ENCODE assay signal across 13 cellular contexts in genomic region chr2:120437604-120438000, GRCh38.
DNase-seq lines count a peak whose midpoint lies in the region; ATAC-seq, FAIRE-seq and TF ChIP-seq lines count a peak whose summit lies in the region.
"Had no signal": no experiment of that assay in that cellular context is flagged by ENCODE, and none has a peak within 500 bp of the region (broad histone marks: within the 10 kb centered on the region; RNA-seq: fewer than 3 reads in every experiment).

No MANE protein-coding gene starts in this region.

- DNase-seq in HepG2 (ENCODE audit: low spot score) (no peak), right lobe of liver (no peak), coronary artery (ENCODE audit: low spot score) (peak; percentile 26), osteoblast (ENCODE audit: insufficient read length, low spot score, missing footprints) (peak; percentile 58), ureter (ENCODE audit: low spot score) (no peak), mucosa of descending colon (no peak), substantia nigra (lab: John Stamatoyannopoulos, UW) (no peak)
- DNase-seq in CD4-positive, alpha-beta memory T cell = no peak
- DNase-seq: CD4-positive, alpha-beta T cell had no signal

- H3K36me3 Mint-ChIP-seq in CD4-positive, alpha-beta memory T cell = no peaks in the 10 kb centered on the region

- H3K4me2 ChIP-seq in HepG2 (ENCODE audit: low read depth, low read length) = no peak overlapping the region
- no peak overlapping the region for H3K4me2 ChIP-seq in osteoblast (ENCODE audit: insufficient read depth, low read length)

- H3K27me3 ChIP-seq in HepG2 (ENCODE audit: control insufficient read depth in 1 of 2, insufficient read depth in 2 of 2, low read length in 2 of 2) (peaks cover 25 to 80% of the 10 kb centered on the region in 2 experiments), right lobe of liver (no peaks in the 10 kb centered on the region), osteoblast (ENCODE audit: insufficient read depth, low read length) (peaks cover 23% of the 10 kb centered on the region)
- no peaks in the 10 kb centered on the region for H3K27me3 ChIP-seq in CD4-positive, alpha-beta memory T cell (ENCODE audit: insufficient read depth, low read length)

- FAIRE-seq in HepG2 (lab: Jason Lieb, UNC) = no peak
- FAIRE-seq: G401.6, HTR-8/SVneo had no signal

- TF ChIP-seq CTCF in HepG2 (CRISPR knock-in tag; IDR thresholded peaks at IDR 0.05) (no peak), right lobe of liver (IDR thresholded peaks at IDR 0.05) (no peak), coronary artery (IDR thresholded peaks at IDR 0.05) (no peak), osteoblast (IDR thresholded peaks at IDR 0.05; ENCODE audit: extremely low read depth, low read depth, low read length) (no peak), mucosa of descending colon (IDR thresholded peaks at IDR 0.05) (no peak)

- in situ Hi-C loops in HepG2 (cut with HindIII; ENCODE audit: extremely low pct_ligation_motif_present, low pct_unique_long_range_greater_than_20kb) = loop anchor here (5.0 kb wide), 1 partner anchor 95 kb away; no protein-coding TSS in a partner anchor

- WGBS in HepG2 (ENCODE audit: low lambda C conversion rate) = 56% methylated on average over 10 of the region's 10 CpGs
- WGBS in right lobe of liver (ENCODE audit: insufficient coverage, low coverage, low lambda C conversion rate, missing lambda C conversion rate) = no CpG with 5 or more reads among the region's 10 CpGs

- 0 out of 2 replicates have a peak, but pooled peaks cover 3% of the 10 kb centered on the region for H4K20me1 ChIP-seq in HepG2 (ENCODE audit: insufficient read depth, low read length)
- no peaks in the 10 kb centered on the region for H4K20me1 ChIP-seq in osteoblast (ENCODE audit: insufficient read depth, low read length)

- intact Hi-C loops in HepG2 (cut with micrococcal nuclease; ENCODE audit: unreplicated experiment) = loop anchor here (1.0 to 2.0 kb wide), 6 partner anchors 39 to 238 kb away; no protein-coding TSS in a partner anchor
- intact Hi-C loops in right lobe of liver (cut with DNase I) = loop anchor here (10.0 kb wide), 2 partner anchors 83 to 237 kb away; no protein-coding TSS in a partner anchor
- intact Hi-C loops in CD4-positive, alpha-beta memory T cell (cut with micrococcal nuclease) = no loop called here
- intact Hi-C loops in mucosa of descending colon (cut with DNase I, micrococcal nuclease) = no loop called here

- H3K4me3 Mint-ChIP-seq in CD4-positive, alpha-beta memory T cell = no peak overlapping the region
- H3K4me3 Mint-ChIP-seq: CD4-positive, alpha-beta T cell had no signal

- CTCF ChIA-PET in HepG2 (lab: Yijun Ruan, JAX; ENCODE audit: low intra/inter-chr PET ratio, low total read pairs) = interaction anchor here (1.1 to 3.5 kb wide), 11 partner anchors 38 to 242 kb away, joined by 3 to 39 read pairs (median 4); no protein-coding TSS in a partner anchor
- CTCF ChIA-PET in CD4-positive, alpha-beta memory T cell (lab: Charles Lee; ENCODE audit: partially characterized antibody) = interaction anchor here (1.2 kb wide), 1 partner anchor 94 kb away, joined by 3 read pairs; no protein-coding TSS in a partner anchor

- peaks cover 18 to 29% of the 10 kb centered on the region in 2 donors for H3K27me3 Mint-ChIP-seq in CD4-positive, alpha-beta memory T cell

- H2AFZ ChIP-seq in HepG2 (ENCODE audit: low read length) (no peak overlapping the region), osteoblast (ENCODE audit: low read length) (no peak overlapping the region)

- no peak for ATAC-seq in HepG2
- ATAC-seq in right lobe of liver = no peak
- ATAC-seq in mucosa of descending colon = no peak

- peaks cover 0 to 3% (median 1%) of the 10 kb centered on the region in 4 donors for H3K4me1 Mint-ChIP-seq in CD4-positive, alpha-beta memory T cell

- TF ChIP-seq EP300 in HepG2 (IDR thresholded peaks at IDR 0.05; ENCODE audit: low read depth in 2 of 2, low read length in 2 of 2) = no peak
- TF ChIP-seq EP300 in HepG2 (CRISPR knock-in tag; IDR thresholded peaks at IDR 0.05; ENCODE audit: borderline replicate concordance) = no peak

- no peak for TF ChIP-seq POLR2A in HepG2 (IDR thresholded peaks at IDR 0.05; ENCODE audit: insufficient read depth in 1 of 2, low read depth in 2 of 2, low read length in 2 of 2)
- TF ChIP-seq POLR2A in right lobe of liver (IDR thresholded peaks at IDR 0.05) = no peak

- H3K79me2 ChIP-seq in HepG2 (ENCODE audit: insufficient read depth, low read length) = no peaks in the 10 kb centered on the region
- H3K79me2 ChIP-seq in osteoblast (ENCODE audit: insufficient read depth, low read length) = no peaks in the 10 kb centered on the region

- H3K27ac ChIP-seq in HepG2 (ENCODE audit: extremely low read length, insufficient read depth, low read length) = no peak overlapping the region
- no peak overlapping the region for H3K27ac ChIP-seq in right lobe of liver
- no peak overlapping the region for H3K27ac ChIP-seq in coronary artery
- H3K27ac ChIP-seq in osteoblast (ENCODE audit: low read depth, low read length) = no peak overlapping the region
- no peak overlapping the region for H3K27ac ChIP-seq in CD4-positive, alpha-beta memory T cell (ENCODE audit: low read depth, low read length)
- H3K27ac ChIP-seq in substantia nigra (ENCODE audit: low read depth, low read length, poor library complexity, severe bottlenecking) = no peak overlapping the region
- H3K27ac ChIP-seq: 22Rv1; BLaER1 treated with 17β-estradiol and CSF1 and Interleukin-3, amounts not matched to agents 10 nM and 100 nM had no signal

- H3K4me1 ChIP-seq in HepG2 (ENCODE audit: insufficient read depth, low read length) (peaks cover 32% of the 10 kb centered on the region), right lobe of liver (peaks cover 0 to 9% (median 3%) of the 10 kb centered on the region in 4 donors), osteoblast (ENCODE audit: insufficient read depth, low read length) (peaks cover 6% of the 10 kb centered on the region), mucosa of descending colon (ENCODE audit: low read depth) (peaks cover 9% of the 10 kb centered on the region)
- peaks cover 3% of the 10 kb centered on the region for H3K4me1 ChIP-seq in CD4-positive, alpha-beta memory T cell (ENCODE audit: insufficient read depth, low read length)

- no peak overlapping the region for H3K4me3 ChIP-seq in HepG2 (replicated peaks in 1 of 3; ENCODE audit: insufficient read depth in 1 of 3, low read depth in 2 of 3, low read length in 3 of 3)
- no peak overlapping the region for H3K4me3 ChIP-seq in right lobe of liver
- no peak overlapping the region for H3K4me3 ChIP-seq in coronary artery
- H3K4me3 ChIP-seq in osteoblast (ENCODE audit: insufficient read depth, low read length) = no peak overlapping the region
- no peak overlapping the region for H3K4me3 ChIP-seq in CD4-positive, alpha-beta memory T cell (ENCODE audit: low read length in 2 of 2)
- H3K4me3 ChIP-seq in mucosa of descending colon = no peak overlapping the region
- H3K4me3 ChIP-seq: BLaER1 treated with 17β-estradiol and CSF1 and Interleukin-3, amounts not matched to agents 10 nM and 100 nM had no signal

- TF ChIP-seq RAD21 in HepG2 (CRISPR knock-in tag; IDR thresholded peaks at IDR 0.05) = no peak

- no TSS peak for BruUV-seq in HepG2 (replicated peaks; lab: Mats Ljungman, UMichigan)

- H3K36me3 ChIP-seq in HepG2 (replicated peaks in 1 of 2; ENCODE audit: control insufficient read depth in 1 of 2, insufficient read depth in 2 of 2, low read length in 2 of 2) (no peaks in the 10 kb centered on the region), right lobe of liver (no peaks in the 10 kb centered on the region), osteoblast (ENCODE audit: insufficient read depth, low read length) (no peaks in the 10 kb centered on the region), mucosa of descending colon (ENCODE audit: low read depth) (no peaks in the 10 kb centered on the region)
- H3K36me3 ChIP-seq in CD4-positive, alpha-beta memory T cell (ENCODE audit: insufficient read depth, low read length) = no peaks in the 10 kb centered on the region
- H3K36me3 ChIP-seq: BLaER1 treated with 17β-estradiol and CSF1 and Interleukin-3, amounts not matched to agents 10 nM and 100 nM had no signal

- no peak overlapping the region for H3K9ac ChIP-seq in HepG2 (ENCODE audit: insufficient read depth, low read depth, low read length)
- H3K9ac ChIP-seq: BLaER1 treated with 17β-estradiol and CSF1 and Interleukin-3, amounts not matched to agents 10 nM and 100 nM had no signal

- H3K27ac Mint-ChIP-seq in CD4-positive, alpha-beta memory T cell = no peak overlapping the region
- H3K27ac Mint-ChIP-seq: CD4-positive, alpha-beta T cell had no signal

- POLR2A ChIA-PET in HepG2 (lab: Yijun Ruan, JAX) = interaction anchor here (0.8 to 1.7 kb wide), 2 partner anchors 28 to 94 kb away, joined by 5 to 12 read pairs; no protein-coding TSS in a partner anchor
- POLR2A ChIA-PET in CD4-positive, alpha-beta memory T cell (lab: Charles Lee; ENCODE audit: partially characterized antibody) = no interaction called here

- no peaks in the 10 kb centered on the region for H3K9me3 ChIP-seq in HepG2 (ENCODE audit: low read length)
- H3K9me3 ChIP-seq in right lobe of liver = no peaks in the 10 kb centered on the region
- H3K9me3 ChIP-seq in osteoblast (ENCODE audit: low read depth, low read length) = no peaks in the 10 kb centered on the region
- H3K9me3 ChIP-seq in CD4-positive, alpha-beta memory T cell (ENCODE audit: control insufficient read depth in 1 of 2, low read length in 2 of 2) = no peaks in the 10 kb centered on the region
- no peaks in the 10 kb centered on the region for H3K9me3 ChIP-seq in mucosa of descending colon

- peaks cover 0 to 4% (median 0%) of the 10 kb centered on the region in 8 donors for H3K9me3 Mint-ChIP-seq in CD4-positive, alpha-beta memory T cell
- H3K9me3 Mint-ChIP-seq: CD4-positive, alpha-beta T cell had no signal

TF ChIP-seq in HepG2, 621 proteins besides CTCF, POLR2A, EP300 and RAD21 (continues in another document):
- no peak for TF ChIP-seq ZNF709 (CRISPR knock-in tag; IDR thresholded peaks at IDR 0.05)
- TF ChIP-seq ZNF263 (CRISPR knock-in tag; IDR thresholded peaks at IDR 0.05) = 0 out of 2 replicates have a peak, but pooled peaks have one; percentile 15
- 0 out of 2 replicates have a peak, but pooled peaks have one; percentile 0 for TF ChIP-seq THRA (CRISPR knock-in tag; IDR thresholded peaks at IDR 0.05; ENCODE audit: borderline replicate concordance)
- TF ChIP-seq ZNF296 (CRISPR knock-in tag; conservative IDR thresholded peaks at IDR 0.05) = 0 out of 2 replicates have a peak, but pooled peaks have one; percentile 3
- 0 out of 2 replicates have a peak, but pooled peaks have one; percentile 7 for TF ChIP-seq RXRA (CRISPR knock-in tag; IDR thresholded peaks at IDR 0.05)

Comparison
In these comparisons a context has a peak if more than half of its experiments do, and no peak if none do; other contexts are left out.
1. DNase-seq: peak in coronary artery (single experiment) and osteoblast (single experiment); none in HepG2 (single experiment), right lobe of liver (0 of 3), CD4-positive, alpha-beta memory T cell (0 of 5), ureter (single experiment), mucosa of descending colon (0 of 3) and substantia nigra (0 of 49).
2. intact Hi-C loops: an anchor here in HepG2 (1.0 to 2.0 kb wide) and right lobe of liver (10.0 kb wide); none called in CD4-positive, alpha-beta memory T cell and mucosa of descending colon.